Comparison of ENCODE assay signal across 8 cellular contexts in the genomic region with DNA sequence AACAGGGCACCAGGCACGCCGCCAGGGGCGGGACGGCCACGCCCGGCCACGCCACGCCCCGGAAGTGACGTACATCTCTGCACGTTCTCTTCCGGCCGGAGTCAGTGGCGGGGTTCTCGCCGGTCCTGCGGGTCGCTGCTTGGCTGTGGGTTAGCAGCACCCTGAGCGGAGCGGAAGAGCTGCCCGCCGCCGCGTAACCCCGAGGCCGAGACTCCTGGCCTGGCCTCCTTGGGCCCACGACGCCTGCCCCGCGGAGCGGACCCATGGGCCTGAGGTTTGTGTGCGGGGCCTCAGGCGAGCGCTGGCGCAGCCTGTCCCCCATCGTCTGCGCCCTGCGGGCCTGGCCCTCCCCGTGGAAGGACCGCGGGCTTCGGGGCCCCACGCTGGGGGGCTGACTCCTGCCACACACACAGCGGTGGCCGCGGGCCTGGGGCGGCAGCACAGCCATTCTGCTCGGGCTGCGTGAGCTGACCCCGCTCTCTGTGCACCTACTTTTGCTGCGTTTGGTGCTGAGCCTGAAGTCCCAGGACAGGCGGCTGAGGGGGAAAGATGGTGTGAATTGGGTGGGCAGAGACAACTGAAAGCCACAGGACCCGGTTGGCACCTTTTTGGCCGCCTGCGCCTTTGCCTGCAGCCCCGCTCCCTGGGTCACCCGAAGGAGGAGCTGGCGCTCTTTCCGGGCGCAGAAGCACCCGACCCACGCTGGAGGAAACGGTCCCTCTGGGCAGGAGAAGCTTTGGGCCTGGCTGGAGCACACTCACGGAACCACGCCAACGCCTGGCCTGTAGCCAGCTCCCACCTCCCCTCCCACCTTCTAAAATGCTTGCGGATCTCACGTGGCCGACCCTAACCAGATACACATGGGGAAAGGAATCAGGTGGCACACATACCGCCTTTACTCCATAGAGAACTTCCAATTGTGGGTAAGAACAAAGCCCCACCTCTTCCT. TPM values are rescaled to one million over a fixed set of nuclear protein-coding genes. Genes with fewer than 3 reads are reported as not detected.
A peak's percentile ranks its signal among the peaks of the same experiment; 100 is the strongest.
DNase-seq lines count a peak whose midpoint lies in the region; ATAC-seq and TF ChIP-seq lines count a peak whose summit lies in the region.

No MANE protein-coding gene starts in this region.

- H3K27me3 Mint-ChIP-seq in T-cell (no peaks in the 10 kb centered on the region), type B pancreatic cell (no peaks in the 10 kb centered on the region)

- H3K4me1 Mint-ChIP-seq in T-cell (peaks cover 46 to 58% (median 48%) of the 10 kb centered on the region in 3 donors), type B pancreatic cell (ENCODE audit: unreplicated experiment) (peaks cover 22% of the 10 kb centered on the region)

- H3K4me3 Mint-ChIP-seq in T-cell (peak overlapping the region; percentile 80 to 89 (median 80)), type B pancreatic cell (peak overlapping the region; percentile 90)

- TF ChIP-seq CTCF in left ventricle myocardium inferior (IDR thresholded peaks at IDR 0.05; ENCODE audit: borderline replicate concordance) = no peak
- peak; percentile 34 for TF ChIP-seq CTCF in type B pancreatic cell (conservative IDR thresholded peaks at IDR 0.05)

- H3K4me3 ChIP-seq in GM08714 (ENCODE audit: low read length) = peak overlapping the region; percentile 80
- H3K4me3 ChIP-seq in left ventricle myocardium inferior = peak overlapping the region; percentile 84

- peak; percentile 90 for DNase-seq in NCI-H146 (lab: John Stamatoyannopoulos, UW)
- peak; percentile 83 to 98 (median 92) for DNase-seq in T-cell
- peak; percentile 79 for DNase-seq in amniotic epithelial cell (ENCODE audit: low read depth)
- peak; percentile 95 for DNase-seq in left ventricle myocardium inferior
- peak; percentile 98 for DNase-seq in posterior vena cava (ENCODE audit: low spot score)
- DNase-seq in type B pancreatic cell (ENCODE audit: extremely low spot score, unreplicated experiment) = peak; percentile 97

- H3K9me3 ChIP-seq in left ventricle myocardium inferior (replicated peaks) = no peaks in the 10 kb centered on the region

- CTCF ChIA-PET in T-cell (lab: Charles Lee) = interaction anchor here in 1 of 2 donors (0.9 to 2.2 kb wide), 2 partner anchors 10 to 27 kb away, joined by 4 to 8 read pairs; no protein-coding TSS in a partner anchor

- no peaks in the 10 kb centered on the region for H3K27me3 ChIP-seq in left ventricle myocardium inferior (ENCODE audit: low read depth)

- POLR2A ChIA-PET in T-cell (lab: Charles Lee) = interaction anchor here in 1 of 2 donors (0.7 kb wide), 1 partner anchor 27 kb away, joined by 4 read pairs; no protein-coding TSS in a partner anchor

- intact Hi-C loops in left ventricle myocardium inferior (cut with micrococcal nuclease) = no loop called here
- intact Hi-C loops in posterior vena cava (cut with DNase I) = loop anchor here (5.0 to 10.0 kb wide), 2 partner anchors 168 to 170 kb away; no protein-coding TSS in a partner anchor

- H3K9me3 Mint-ChIP-seq in T-cell (no peaks in the 10 kb centered on the region), type B pancreatic cell (no peaks in the 10 kb centered on the region)

- H3K36me3 ChIP-seq in left ventricle myocardium inferior = peaks cover 37% of the 10 kb centered on the region

- H3K27ac ChIP-seq in left ventricle myocardium inferior (replicated peaks) = peak overlapping the region; percentile 86

- peaks cover 71% of the 10 kb centered on the region for H3K4me1 ChIP-seq in left ventricle myocardium inferior

- peak; percentile 54 for ATAC-seq in HG02678 (IDR thresholded peaks at IDR 0.05; ENCODE audit: unreplicated experiment)
- peak; percentile 64 to 80 (median 66) for ATAC-seq in T-cell (replicated peaks in 1 of 4)

- H3K27ac Mint-ChIP-seq in T-cell (peak overlapping the region; percentile 86 to 90), type B pancreatic cell (peak overlapping the region; percentile 93)

- peaks cover 17% of the 10 kb centered on the region for H3K36me3 Mint-ChIP-seq in T-cell
- H3K36me3 Mint-ChIP-seq in type B pancreatic cell = peaks cover 3% of the 10 kb centered on the region

RNA-seq across cellular contexts. Expression of a gene that starts 28.1 kb away (rescaled TPM):
- 10 to 100 TPM; 30.6 to 48.1 (median 46.3) TPM for total RNA-seq in T-cell
- 17.4 TPM for total RNA-seq in left ventricle myocardium inferior
- total RNA-seq in posterior vena cava = 10 to 100 TPM; 16.1 to 20.5 TPM
- 32.4 and 33.8 TPM in 2 replicates for total RNA-seq in type B pancreatic cell (ENCODE audit: low replicate concordance)

RNA-seq across cellular contexts. Expression of a gene that starts 28.3 kb away (rescaled TPM):
- total RNA-seq in T-cell = 1 to 10 TPM; 1.8 to 4.8 (median 2.5) TPM
- 9.0 TPM for total RNA-seq in left ventricle myocardium inferior
- total RNA-seq in posterior vena cava = 1 to 10 TPM; 5.6 to 8.0 TPM
- total RNA-seq in type B pancreatic cell (ENCODE audit: low replicate concordance) = 8.9 and 9.3 TPM in 2 replicates

Comparison
In these comparisons a context has a peak if more than half of its experiments do, and no peak if none do; other contexts are left out.
1. Peak in every context shown above with its lines: DNase-seq, ATAC-seq, H3K4me3 ChIP-seq and H3K27ac ChIP-seq.